ENCODE assay signal across 21 cellular contexts in the genomic region with DNA sequence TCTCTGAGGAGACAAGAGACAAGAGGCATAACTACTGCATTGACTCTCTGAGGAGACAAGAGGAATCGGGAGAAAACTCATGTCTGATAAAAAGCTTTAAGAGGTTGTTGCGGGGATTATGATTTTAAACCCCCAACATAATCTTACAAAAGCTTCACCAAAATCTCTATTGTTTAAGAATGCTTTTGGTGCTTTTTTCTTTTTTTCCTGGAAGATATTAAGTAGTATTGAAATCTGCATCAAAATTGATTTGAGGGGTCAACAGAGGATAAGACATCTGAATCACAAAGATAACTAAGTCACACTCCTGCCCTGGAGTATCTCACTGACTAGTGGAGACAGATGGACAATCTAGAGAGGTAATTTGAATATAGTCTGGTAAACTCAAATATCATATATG.
DNase-seq lines count a peak whose midpoint lies in the region; ATAC-seq, FAIRE-seq and TF ChIP-seq lines count a peak whose summit lies in the region.
"Had no signal": no experiment of that assay in that cellular context is flagged by ENCODE, and none has a peak within 500 bp of the region (broad histone marks: within the 10 kb centered on the region; RNA-seq: fewer than 3 reads in every experiment).

No MANE protein-coding gene starts in this region.

- FAIRE-seq in D721Med (lab: Jason Lieb, UNC): peak; percentile 84
- FAIRE-seq: GM12878, GM19239, H54 had no signal

- ATAC-seq in SK-N-SH treated with all-trans-retinoic acid at 6 μM for 48 hours (no peak), gastroesophageal sphincter (no peak)
- ATAC-seq: CD8-positive, alpha-beta T cell; GM12878; HCT116 had no signal

- H3K27me3 ChIP-seq in SK-N-SH (ENCODE audit: insufficient read depth) (no peaks in the 10 kb centered on the region), gastroesophageal sphincter (no peaks in the 10 kb centered on the region)
- H3K27me3 ChIP-seq: BLaER1 had no signal

- no peak overlapping the region for H3K4me2 ChIP-seq in SK-N-SH
- H3K4me2 ChIP-seq: BLaER1 had no signal

- TF ChIP-seq CTCF in SK-N-SH (IDR thresholded peaks at IDR 0.05) (no peak), D721Med (IDR thresholded peaks at IDR 0.05; ENCODE audit: insufficient read depth, missing control alignments) (no peak), gastroesophageal sphincter (IDR thresholded peaks at IDR 0.05) (no peak)

- peak overlapping the region; percentile 30; the same call in 1 of the 2 replicates for H3K9ac ChIP-seq in SK-N-SH
- H3K9ac ChIP-seq: BLaER1, GM23248 had no signal

- TF ChIP-seq POLR2A in gastroesophageal sphincter (IDR thresholded peaks at IDR 0.05): no peak

- H2AFZ ChIP-seq in SK-N-SH (ENCODE audit: low read depth): peak overlapping the region; percentile 70; the same call in 1 of the 2 replicates
- H2AFZ ChIP-seq: GM23248 had no signal

- no peak overlapping the region for H3K4me3 ChIP-seq in SK-N-SH (ENCODE audit: low read depth in 2 of 2, low read length in 1 of 2)
- H3K4me3 ChIP-seq in gastroesophageal sphincter: no peak overlapping the region
- H3K4me3 ChIP-seq: BLaER1, GM12878, GM23248 had no signal

- TF ChIP-seq EP300 in SK-N-SH (IDR thresholded peaks at IDR 0.05; ENCODE audit: borderline replicate concordance in 1 of 2, low read depth in 1 of 2, low read length in 1 of 2): no peak
- no peak for TF ChIP-seq EP300 in gastroesophageal sphincter (IDR thresholded peaks at IDR 0.05)

- no peak for DNase-seq in SK-N-SH
- DNase-seq in D721Med (ENCODE audit: insufficient read length, low spot score): no peak
- DNase-seq in NCI-H526 treated with DMSO at 0.1 percent for 48 hours (lab: John Stamatoyannopoulos, UW): peak; percentile 16
- DNase-seq in NCI-H2196 (lab: John Stamatoyannopoulos, UW; ENCODE audit: unreplicated experiment): no peak
- DNase-seq: Caco-2; CD4-positive, CD25-positive, alpha-beta regulatory T cell; CD8-positive, alpha-beta T cell; DMS 273 treated with DMSO at 0.1 percent for 48 hours; DMS79; EL; GDM1; GM23248 had no signal

- peaks cover 27% of the 10 kb centered on the region for H3F3A ChIP-seq in SK-N-SH (replicated peaks; ENCODE audit: insufficient read depth)

- peaks cover 0 to 7% of the 10 kb centered on the region in 2 experiments; a peak in 2 of 4 replicates for H3K4me1 ChIP-seq in SK-N-SH (ENCODE audit: control insufficient read depth in 1 of 2, insufficient read depth in 2 of 2, low read depth in 1 of 2, low read length in 1 of 2)
- no peaks in the 10 kb centered on the region for H3K4me1 ChIP-seq in gastroesophageal sphincter
- H3K4me1 ChIP-seq: BLaER1, Caco-2 had no signal

- H3K27ac ChIP-seq in SK-N-SH (ENCODE audit: low read depth in 2 of 2, low read length in 1 of 2) (peak overlapping the region in 1 of 2 experiments; percentile 44; a peak in 1 of 4 replicates), gastroesophageal sphincter (no peak overlapping the region)
- H3K27ac ChIP-seq: 22Rv1, BLaER1, C4-2B, GM23248 had no signal

- no peaks in the 10 kb centered on the region for H3K9me2 ChIP-seq in SK-N-SH

- WGBS in SK-N-SH (ENCODE audit: low lambda C conversion rate): 51% methylated on average over 2 of the region's 2 CpGs
- 98 to 100% methylated on average over 2 of the region's 2 CpGs for WGBS in gastroesophageal sphincter (ENCODE audit: low coverage in 1 of 2), 2 donors

- H3K9me3 ChIP-seq in SK-N-SH (no peaks in the 10 kb centered on the region), gastroesophageal sphincter (no peaks in the 10 kb centered on the region)
- H3K9me3 ChIP-seq: BLaER1, Caco-2 had no signal

- peaks cover 0 to 3% of the 10 kb centered on the region in 2 experiments for H3K36me3 ChIP-seq in SK-N-SH (replicated peaks in 1 of 2; ENCODE audit: control insufficient read depth in 1 of 2, insufficient read depth in 2 of 2, low read length in 1 of 2)
- H3K36me3 ChIP-seq in gastroesophageal sphincter: no peaks in the 10 kb centered on the region
- H3K36me3 ChIP-seq: BLaER1 had no signal

- CTCF ChIA-PET in SK-N-SH (lab: Yijun Ruan, JAX): no interaction called here

- no peak for TF ChIP-seq RAD21 in SK-N-SH (IDR thresholded peaks at IDR 0.05; ENCODE audit: low read length)

- no peaks in the 10 kb centered on the region for H3K79me2 ChIP-seq in SK-N-SH (ENCODE audit: insufficient read depth)

- POLR2A ChIA-PET in SK-N-SH (lab: Yijun Ruan, JAX): no interaction called here

- no peaks in the 10 kb centered on the region for H4K20me1 ChIP-seq in SK-N-SH (ENCODE audit: insufficient read depth)
- H4K20me1 ChIP-seq: BLaER1 had no signal

TF ChIP-seq in SK-N-SH, 30 proteins besides CTCF, POLR2A, EP300 and RAD21:
- TF ChIP-seq RCOR1 (IDR thresholded peaks at IDR 0.05; ENCODE audit: low read length): no peak
- no peak for TF ChIP-seq MEF2A (IDR thresholded peaks at IDR 0.05; ENCODE audit: borderline replicate concordance, low read depth)
- no peak for TF ChIP-seq NRF1 (IDR thresholded peaks at IDR 0.05; ENCODE audit: low read depth, low read length)

TF ChIP-seq in SK-N-SH treated with all-trans-retinoic acid at 6 μM for 48 hours, 23 proteins besides CTCF, POLR2A, EP300 and RAD21 (continues in another document):
- no peak for TF ChIP-seq ZNF70 (CRISPR knock-in tag; IDR thresholded peaks at IDR 0.05)
- TF ChIP-seq TCF4 (CRISPR knock-in tag; IDR thresholded peaks at IDR 0.05; ENCODE audit: borderline replicate concordance): no peak
- no peak for TF ChIP-seq ZC3H10 (CRISPR knock-in tag; IDR thresholded peaks at IDR 0.05)
- TF ChIP-seq, protein P1, sequence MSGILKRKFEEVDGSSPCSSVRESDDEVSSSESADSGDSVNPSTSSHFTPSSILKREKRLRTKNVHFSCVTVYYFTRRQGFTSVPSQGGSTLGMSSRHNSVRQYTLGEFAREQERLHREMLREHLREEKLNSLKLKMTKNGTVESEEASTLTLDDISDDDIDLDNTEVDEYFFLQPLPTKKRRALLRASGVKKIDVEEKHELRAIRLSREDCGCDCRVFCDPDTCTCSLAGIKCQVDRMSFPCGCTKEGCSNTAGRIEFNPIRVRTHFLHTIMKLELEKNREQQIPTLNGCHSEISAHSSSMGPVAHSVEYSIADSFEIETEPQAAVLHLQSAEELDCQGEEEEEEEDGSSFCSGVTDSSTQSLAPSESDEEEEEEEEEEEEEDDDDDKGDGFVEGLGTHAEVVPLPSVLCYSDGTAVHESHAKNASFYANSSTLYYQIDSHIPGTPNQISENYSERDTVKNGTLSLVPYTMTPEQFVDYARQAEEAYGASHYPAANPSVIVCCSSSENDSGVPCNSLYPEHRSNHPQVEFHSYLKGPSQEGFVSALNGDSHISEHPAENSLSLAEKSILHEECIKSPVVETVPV (CRISPR knock-in tag; IDR thresholded peaks at IDR 0.05): no peak
- TF ChIP-seq, protein P2, sequence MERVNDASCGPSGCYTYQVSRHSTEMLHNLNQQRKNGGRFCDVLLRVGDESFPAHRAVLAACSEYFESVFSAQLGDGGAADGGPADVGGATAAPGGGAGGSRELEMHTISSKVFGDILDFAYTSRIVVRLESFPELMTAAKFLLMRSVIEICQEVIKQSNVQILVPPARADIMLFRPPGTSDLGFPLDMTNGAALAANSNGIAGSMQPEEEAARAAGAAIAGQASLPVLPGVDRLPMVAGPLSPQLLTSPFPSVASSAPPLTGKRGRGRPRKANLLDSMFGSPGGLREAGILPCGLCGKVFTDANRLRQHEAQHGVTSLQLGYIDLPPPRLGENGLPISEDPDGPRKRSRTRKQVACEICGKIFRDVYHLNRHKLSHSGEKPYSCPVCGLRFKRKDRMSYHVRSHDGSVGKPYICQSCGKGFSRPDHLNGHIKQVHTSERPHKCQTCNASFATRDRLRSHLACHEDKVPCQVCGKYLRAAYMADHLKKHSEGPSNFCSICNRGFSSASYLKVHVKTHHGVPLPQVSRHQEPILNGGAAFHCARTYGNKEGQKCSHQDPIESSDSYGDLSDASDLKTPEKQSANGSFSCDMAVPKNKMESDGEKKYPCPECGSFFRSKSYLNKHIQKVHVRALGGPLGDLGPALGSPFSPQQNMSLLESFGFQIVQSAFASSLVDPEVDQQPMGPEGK (CRISPR knock-in tag; IDR thresholded peaks at IDR 0.05; ENCODE audit: borderline replicate concordance): no peak
- no peak for TF ChIP-seq TOX (CRISPR knock-in tag; IDR thresholded peaks at IDR 0.05; ENCODE audit: borderline replicate concordance)
- TF ChIP-seq ZNF565 (CRISPR knock-in tag; conservative IDR thresholded peaks at IDR 0.05; ENCODE audit: low read depth): no peak
- no peak for TF ChIP-seq ZNF8 (CRISPR knock-in tag; IDR thresholded peaks at IDR 0.05)
- TF ChIP-seq ZFP3 (CRISPR knock-in tag; IDR thresholded peaks at IDR 0.05): no peak
- no peak for TF ChIP-seq GLIS3 (CRISPR knock-in tag; IDR thresholded peaks at IDR 0.05)
- TF ChIP-seq SNAI2 (CRISPR knock-in tag; IDR thresholded peaks at IDR 0.05): no peak
- TF ChIP-seq CSDC2 (CRISPR knock-in tag; IDR thresholded peaks at IDR 0.05): no peak
- no peak for TF ChIP-seq ZFP30 (CRISPR knock-in tag; IDR thresholded peaks at IDR 0.05)
- TF ChIP-seq, protein P3, sequence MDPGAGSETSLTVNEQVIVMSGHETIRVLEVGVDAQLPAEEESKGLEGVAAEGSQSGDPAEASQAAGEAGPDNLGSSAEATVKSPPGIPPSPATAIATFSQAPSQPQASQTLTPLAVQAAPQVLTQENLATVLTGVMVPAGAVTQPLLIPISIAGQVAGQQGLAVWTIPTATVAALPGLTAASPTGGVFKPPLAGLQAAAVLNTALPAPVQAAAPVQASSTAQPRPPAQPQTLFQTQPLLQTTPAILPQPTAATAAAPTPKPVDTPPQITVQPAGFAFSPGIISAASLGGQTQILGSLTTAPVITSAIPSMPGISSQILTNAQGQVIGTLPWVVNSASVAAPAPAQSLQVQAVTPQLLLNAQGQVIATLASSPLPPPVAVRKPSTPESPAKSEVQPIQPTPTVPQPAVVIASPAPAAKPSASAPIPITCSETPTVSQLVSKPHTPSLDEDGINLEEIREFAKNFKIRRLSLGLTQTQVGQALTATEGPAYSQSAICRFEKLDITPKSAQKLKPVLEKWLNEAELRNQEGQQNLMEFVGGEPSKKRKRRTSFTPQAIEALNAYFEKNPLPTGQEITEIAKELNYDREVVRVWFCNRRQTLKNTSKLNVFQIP (CRISPR knock-in tag; IDR thresholded peaks at IDR 0.05; ENCODE audit: borderline replicate concordance, low read depth): no peak
